ENCODE assay signal across 26 cellular contexts in the genomic region with DNA sequence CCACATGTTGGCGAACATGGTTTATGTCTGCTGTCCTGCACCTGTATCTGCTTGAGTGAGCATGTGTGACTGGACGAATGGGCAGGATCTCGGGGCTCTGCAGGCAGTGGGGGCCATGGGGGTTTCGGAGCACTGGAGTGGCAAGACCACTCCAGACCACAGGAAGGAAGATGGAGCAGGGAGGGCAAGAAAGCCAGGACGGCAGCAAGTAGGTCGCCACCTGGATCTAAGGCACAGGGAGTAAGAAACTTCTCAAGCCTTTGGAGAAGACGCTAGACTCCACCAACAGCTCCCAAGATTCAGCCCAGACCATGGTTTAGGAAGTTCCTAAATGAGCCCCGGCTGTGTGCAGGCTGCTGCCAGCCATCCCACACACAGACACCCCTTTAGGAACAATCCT. TPM values are rescaled to one million over a fixed set of nuclear protein-coding genes. Genes with fewer than 3 reads are reported as not detected.
DNase-seq lines count a peak whose midpoint lies in the region; ATAC-seq and TF ChIP-seq lines count a peak whose summit lies in the region.
"Had no signal": no experiment of that assay in that cellular context is flagged by ENCODE, and none has a peak within 500 bp of the region (broad histone marks: within the 10 kb centered on the region; RNA-seq: fewer than 3 reads in every experiment).

No MANE protein-coding gene starts in this region.

- H3K27ac ChIP-seq in WERI-Rb-1 (peak overlapping the region; percentile 98), mesenchymal stem cell (ENCODE audit: low read length, poor library complexity, severe bottlenecking) (no peak overlapping the region)
- H3K27ac ChIP-seq: HL-60, SK-N-MC had no signal

- no peak overlapping the region for H2AFZ ChIP-seq in mesenchymal stem cell (ENCODE audit: low read depth, low read length)

- 95% methylated on average over 8 of the region's 8 CpGs for WGBS in mesenchymal stem cell

- H3K9ac ChIP-seq in mesenchymal stem cell (ENCODE audit: low read length), result peak overlapping the region; percentile 68

- H2BK12ac ChIP-seq in mesenchymal stem cell (ENCODE audit: low read length in 2 of 2), result no peak overlapping the region

- no peak overlapping the region for H3K4ac ChIP-seq in mesenchymal stem cell (ENCODE audit: low read depth in 1 of 2, low read length in 2 of 2)

- H3K9me3 ChIP-seq in WERI-Rb-1 (ENCODE audit: severe bottlenecking) (no peaks in the 10 kb centered on the region), mesenchymal stem cell (ENCODE audit: control insufficient read depth, low read length) (no peaks in the 10 kb centered on the region)
- H3K9me3 ChIP-seq: BE2C, HAP-1 had no signal

- no peaks in the 10 kb centered on the region for H3K27me3 ChIP-seq in WERI-Rb-1 (ENCODE audit: insufficient read depth, low read depth, severe bottlenecking)
- H3K27me3 ChIP-seq in mesenchymal stem cell (ENCODE audit: control insufficient read depth in 1 of 2, insufficient read depth in 1 of 2, low read length in 2 of 2), result no peaks in the 10 kb centered on the region
- H3K27me3 ChIP-seq: BE2C had no signal

- no peak overlapping the region for H3K18ac ChIP-seq in mesenchymal stem cell (ENCODE audit: low read depth in 1 of 2, low read length in 2 of 2)

- H3K23ac ChIP-seq in mesenchymal stem cell (ENCODE audit: low read length in 2 of 2), result no peak overlapping the region

- TF ChIP-seq CTCF in WERI-Rb-1 (IDR thresholded peaks at IDR 0.05; ENCODE audit: low read depth, low read length), result no peak

- H2BK120ac ChIP-seq in mesenchymal stem cell (ENCODE audit: low read depth, low read length), result no peak overlapping the region

- no peak overlapping the region for H2AK5ac ChIP-seq in mesenchymal stem cell (ENCODE audit: low read length, severe bottlenecking)

- H3K27ac Mint-ChIP-seq in activated naive CD8-positive, alpha-beta T cell treated with anti-CD3 and anti-CD28 coated beads for 36 hours, result peak overlapping the region; percentile 9
- H3K27ac Mint-ChIP-seq in activated naive CD8-positive, alpha-beta T cell treated with anti-CD3 and anti-CD28 coated beads, Interleukin-2, amount 50 U/mL, for 24 hours, result no peak overlapping the region
- H3K27ac Mint-ChIP-seq in immature natural killer cell, result peak overlapping the region in 1 of 6 donors; percentile 58
- H3K27ac Mint-ChIP-seq: CD14-positive monocyte had no signal

- no peak overlapping the region for H3K14ac ChIP-seq in mesenchymal stem cell (ENCODE audit: low read length in 2 of 2)

- H4K91ac ChIP-seq in mesenchymal stem cell (ENCODE audit: low read length), result no peak overlapping the region

- H2BK15ac ChIP-seq in mesenchymal stem cell (ENCODE audit: low read depth, poor library complexity, severe bottlenecking), result no peak overlapping the region

- no peak for DNase-seq in activated naive CD8-positive, alpha-beta T cell treated with anti-CD3 and anti-CD28 coated beads for 36 hours
- DNase-seq in activated naive CD8-positive, alpha-beta T cell treated with anti-CD3 and anti-CD28 coated beads, Interleukin-2, amount 50 U/mL, for 24 hours, result no peak
- DNase-seq in WERI-Rb-1, result no peak
- DNase-seq in mesenchymal stem cell, result no peak
- peak; percentile 25 for DNase-seq in retina
- no peak for DNase-seq in immature natural killer cell
- DNase-seq: 8988T, ACHN, BE2C, Karpas-422, NCI-H1092, NCI-H1417 treated with DMSO at 0.1 percent for 48 hours, NCI-H1694 treated with DMSO at 0.1 percent for 48 hours, NCI-H2081, NCI-H226, NCI-H510A, NCI-H69, SIG-M5 had no signal

- H3K27me3 Mint-ChIP-seq in activated naive CD8-positive, alpha-beta T cell treated with anti-CD3 and anti-CD28 coated beads for 36 hours, result no peaks in the 10 kb centered on the region
- H3K27me3 Mint-ChIP-seq in activated naive CD8-positive, alpha-beta T cell treated with anti-CD3 and anti-CD28 coated beads, Interleukin-2, amount 50 U/mL, for 24 hours, result no peaks in the 10 kb centered on the region
- peaks cover 0 to 2% (median 2%) of the 10 kb centered on the region in 3 donors for H3K27me3 Mint-ChIP-seq in immature natural killer cell (ENCODE audit: low read depth in 3 of 3)

- H3K36me3 ChIP-seq in WERI-Rb-1 (peaks cover 7% of the 10 kb centered on the region), mesenchymal stem cell (ENCODE audit: control insufficient read depth in 1 of 2, insufficient read depth in 2 of 2, low read depth in 1 of 2, low read length in 2 of 2) (peaks cover 46 to 51% of the 10 kb centered on the region in 2 experiments)
- H3K36me3 ChIP-seq: HAP-1 had no signal

- no peak overlapping the region for H2BK5ac ChIP-seq in mesenchymal stem cell (ENCODE audit: low read depth, low read length, poor library complexity, severe bottlenecking)

- ATAC-seq in activated naive CD8-positive, alpha-beta T cell treated with anti-CD3 and anti-CD28 coated beads, Interleukin-2, amount 50 U/mL, for 24 hours, result no peak
- ATAC-seq in HG03439 (IDR thresholded peaks at IDR 0.05; ENCODE audit: unreplicated experiment) (no peak), GM18867 (IDR thresholded peaks at IDR 0.05; ENCODE audit: unreplicated experiment) (no peak)
- ATAC-seq: Panc1 had no signal

- no peak overlapping the region for H3K4me2 ChIP-seq in mesenchymal stem cell (ENCODE audit: low read length, poor library complexity, severe bottlenecking)

- peaks cover 12% of the 10 kb centered on the region for H3K4me1 ChIP-seq in mesenchymal stem cell (ENCODE audit: control insufficient read depth, insufficient read depth, low read depth, low read length)
- H3K4me1 ChIP-seq: HAP-1 had no signal

- H3K4me1 Mint-ChIP-seq in activated naive CD8-positive, alpha-beta T cell treated with anti-CD3 and anti-CD28 coated beads for 36 hours, result peaks cover 7% of the 10 kb centered on the region
- H3K4me1 Mint-ChIP-seq in activated naive CD8-positive, alpha-beta T cell treated with anti-CD3 and anti-CD28 coated beads, Interleukin-2, amount 50 U/mL, for 24 hours, result peaks cover 7% of the 10 kb centered on the region
- peaks cover 5 to 9% of the 10 kb centered on the region in 2 donors for H3K4me1 Mint-ChIP-seq in immature natural killer cell

- H3K4me3 Mint-ChIP-seq in activated naive CD8-positive, alpha-beta T cell treated with anti-CD3 and anti-CD28 coated beads for 36 hours, result no peak overlapping the region
- no peak overlapping the region for H3K4me3 Mint-ChIP-seq in activated naive CD8-positive, alpha-beta T cell treated with anti-CD3 and anti-CD28 coated beads, Interleukin-2, amount 50 U/mL, for 24 hours
- no peak overlapping the region for H3K4me3 Mint-ChIP-seq in immature natural killer cell

- H3K36me3 Mint-ChIP-seq in activated naive CD8-positive, alpha-beta T cell treated with anti-CD3 and anti-CD28 coated beads for 36 hours, result peaks cover 11% of the 10 kb centered on the region
- H3K36me3 Mint-ChIP-seq in activated naive CD8-positive, alpha-beta T cell treated with anti-CD3 and anti-CD28 coated beads, Interleukin-2, amount 50 U/mL, for 24 hours (ENCODE audit: low read depth), result peaks cover 10% of the 10 kb centered on the region
- H3K36me3 Mint-ChIP-seq in immature natural killer cell, result peaks cover 0 to 6% (median 5%) of the 10 kb centered on the region in 3 donors

- H3K4me3 ChIP-seq in WERI-Rb-1 (ENCODE audit: low read depth, low read length) (no peak overlapping the region), mesenchymal stem cell (ENCODE audit: insufficient read depth in 1 of 2, low read depth in 1 of 2, low read length in 2 of 2) (no peak overlapping the region)
- H3K4me3 ChIP-seq: HAP-1, SK-N-MC had no signal

- H4K8ac ChIP-seq in mesenchymal stem cell (ENCODE audit: low read length), result no peak overlapping the region

- no peaks in the 10 kb centered on the region for H3K9me3 Mint-ChIP-seq in activated naive CD8-positive, alpha-beta T cell treated with anti-CD3 and anti-CD28 coated beads for 36 hours
- H3K9me3 Mint-ChIP-seq in activated naive CD8-positive, alpha-beta T cell treated with anti-CD3 and anti-CD28 coated beads, Interleukin-2, amount 50 U/mL, for 24 hours, result no peaks in the 10 kb centered on the region
- H3K9me3 Mint-ChIP-seq in immature natural killer cell, result no peaks in the 10 kb centered on the region
- H3K9me3 Mint-ChIP-seq: HFFc6 had no signal

- H3K79me1 ChIP-seq in mesenchymal stem cell (replicated peaks; ENCODE audit: low read length, poor library complexity, severe bottlenecking), result peaks cover 56% of the 10 kb centered on the region

RNA-seq across cellular contexts. Expression of a gene that starts 32.8 kb away (rescaled TPM):
- 10 to 100 TPM in 1 of 2 experiments, 1 to 10 TPM in 1; 9.9 to 11.4 TPM for total RNA-seq in activated naive CD8-positive, alpha-beta T cell treated with anti-CD3 and anti-CD28 coated beads for 36 hours
- polyA plus RNA-seq in mesenchymal stem cell (2013, experiment 1 of 2), result 3.7 TPM
- 3.9 TPM for polyA plus RNA-seq in mesenchymal stem cell (2013, experiment 2 of 2)
- polyA plus RNA-seq in immature natural killer cell, result 1 to 10 TPM; 3.2 to 7.7 (median 4.4) TPM

RNA-seq across cellular contexts. Expression of a gene that starts 33.5 kb away (rescaled TPM):
- total RNA-seq in activated naive CD8-positive, alpha-beta T cell treated with anti-CD3 and anti-CD28 coated beads for 36 hours, result 10 to 100 TPM; 35.6 to 38.3 TPM
- 14.6 TPM for polyA plus RNA-seq in mesenchymal stem cell (2013, experiment 1 of 2)
- 15.2 TPM for polyA plus RNA-seq in mesenchymal stem cell (2013, experiment 2 of 2)
- polyA plus RNA-seq in immature natural killer cell, result 10 to 100 TPM; 13.0 to 24.8 (median 14.9) TPM

RNA-seq across cellular contexts. Expression of a gene that starts 42.1 kb away (rescaled TPM):
- total RNA-seq in activated naive CD8-positive, alpha-beta T cell treated with anti-CD3 and anti-CD28 coated beads for 36 hours, result 10 to 100 TPM; 55.6 to 57.0 TPM
- polyA plus RNA-seq in mesenchymal stem cell (2013, experiment 1 of 2), result 102 TPM
- 105 TPM for polyA plus RNA-seq in mesenchymal stem cell (2013, experiment 2 of 2)
- polyA plus RNA-seq in immature natural killer cell, result 100 to 1,000 TPM; 175 to 297 (median 190) TPM
